Comparison of ENCODE assay signal across 31 cellular contexts in the genomic region with DNA sequence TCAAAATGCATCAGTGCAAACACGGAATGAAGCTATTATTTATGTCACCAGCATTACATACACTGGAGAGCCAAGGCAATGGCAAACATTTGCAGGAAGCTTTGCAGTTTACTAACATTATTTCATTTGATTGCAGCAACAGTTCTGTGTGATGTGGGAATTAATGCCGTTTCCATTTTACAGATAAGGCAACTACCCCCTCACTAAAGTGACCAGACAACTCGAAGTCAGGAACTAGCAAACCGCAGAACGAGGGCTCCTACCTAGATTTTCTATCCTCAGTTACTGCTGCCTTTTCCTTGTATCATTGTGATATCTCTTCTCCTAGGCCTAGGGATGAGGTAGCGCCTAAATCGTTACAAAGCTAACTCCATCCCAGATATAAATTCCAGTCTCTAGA.
"Had no signal": no experiment of that assay in that cellular context is flagged by ENCODE, and none has a peak within 500 bp of the region (broad histone marks: within the 10 kb centered on the region; RNA-seq: fewer than 3 reads in every experiment).

No MANE protein-coding gene starts in this region.

- H2AFZ ChIP-seq: parathyroid adenoma had no signal

- H3K9me3 ChIP-seq: adrenal gland, colonic mucosa, psoas muscle, sigmoid colon, suprapubic skin, tibial artery, upper lobe of right lung had no signal

- H3K27ac ChIP-seq: adrenal gland, cardiac muscle cell, colonic mucosa, dorsolateral prefrontal cortex, parathyroid adenoma, psoas muscle, sigmoid colon, suprapubic skin, tibial artery, upper lobe of right lung, VCaP had no signal

- H3K27me3 ChIP-seq: adrenal gland, cardiac muscle cell, colonic mucosa, dorsolateral prefrontal cortex, sigmoid colon, suprapubic skin, tibial artery, upper lobe of right lung had no signal

- H3K36me3 ChIP-seq: adrenal gland, cardiac muscle cell, colonic mucosa, sigmoid colon, suprapubic skin, tibial artery, upper lobe of right lung had no signal

- ATAC-seq: left cardiac atrium, left ventricle myocardium superior, psoas muscle, upper lobe of right lung had no signal

- H3K79me2 ChIP-seq: parathyroid adenoma had no signal

- H3K4me1 ChIP-seq: adrenal gland, colonic mucosa, parathyroid adenoma, psoas muscle, suprapubic skin, tibial artery, upper lobe of right lung had no signal

- H3K4me3 ChIP-seq: adrenal gland, cardiac muscle cell, colonic mucosa, dorsolateral prefrontal cortex, psoas muscle, sigmoid colon, suprapubic skin, tibial artery, upper lobe of right lung had no signal

- H3K9ac ChIP-seq: parathyroid adenoma had no signal

- DNase-seq: activated CD4-positive, alpha-beta T cell treated with anti-CD3 and anti-CD28 coated beads for 4 hours; activated CD4-positive, alpha-beta T cell treated with anti-CD3 and anti-CD28 coated beads, Interleukin-2, amount 50 U/mL, for 4 hours; activated effector memory CD4-positive, alpha-beta T cell treated with anti-CD3 and anti-CD28 coated beads, Interleukin-2, amount 50 U/mL, for 16 hours; activated naive CD4-positive, alpha-beta T cell treated with anti-CD3 and anti-CD28 coated beads for 36 hours; activated naive CD8-positive, alpha-beta T cell treated with anti-CD3 and anti-CD28 coated beads for 36 hours; adrenal gland; aorta; cerebellar nuclear complex; colonic mucosa; dorsolateral prefrontal cortex; effector memory CD4-positive, alpha-beta T cell; foreskin fibroblast; head of caudate nucleus; hippocampal formation; left cardiac atrium; left ventricle myocardium superior; naive B cell; nucleus accumbens; psoas muscle; sigmoid colon; small intestine; stimulated activated CD4-positive, alpha-beta T cell treated with anti-CD3 and anti-CD28 coated beads, Interleukin-15, amount 100 ng/mL, for 24 hours; stimulated activated CD4-positive, alpha-beta T cell treated with anti-CD3 and anti-CD28 coated beads, Interleukin-2, amount 100 ng/mL, for 24 hours; stimulated activated naive CD4-positive, alpha-beta T cell; T-helper 9 cell; tibial artery; upper lobe of right lung had no signal
